In genomic region chr6:37256692-37257319, GRCh38 we compare ENCODE assay signal across 8 cellular contexts. TPM values are rescaled to one million over a fixed set of nuclear protein-coding genes. Genes with fewer than 3 reads are reported as not detected.
DNase-seq lines count a peak whose midpoint lies in the region; ATAC-seq, FAIRE-seq and TF ChIP-seq lines count a peak whose summit lies in the region.

No MANE protein-coding gene starts in this region.

- no peak for TF ChIP-seq EP300 in GM12878 (IDR thresholded peaks at IDR 0.05; ENCODE audit: borderline replicate concordance in 1 of 2, control insufficient read depth in 1 of 2, low read depth in 2 of 2, low read length in 2 of 2)

- intact Hi-C loops in GM12878 (cut with micrococcal nuclease; ENCODE audit: unreplicated experiment): no loop called here

- no peak for DNase-seq in AG04449 (ENCODE audit: low read depth, low spot score)
- DNase-seq in HFF-Myc (ENCODE audit: extremely low read depth, low read depth): no peak
- DNase-seq in GM12878 (ENCODE audit: low read depth, low spot score): no peak
- DNase-seq in NK-92 treated with Interleukin-12 subunit alpha and Interleukin-12 subunit beta, amount 100 ng/mL, for 24 hours (lab: John Stamatoyannopoulos, UW): no peak
- no peak for DNase-seq in cerebellar cortex (ENCODE audit: low spot score)
- no peak for DNase-seq in C1 segment of cervical spinal cord (lab: John Stamatoyannopoulos, UW)

- CTCF ChIA-PET in AG04449 (lab: Yijun Ruan, JAX): interaction anchor here (1.0 to 1.8 kb wide), 2 partner anchors 11 to 69 kb away, joined by 3 to 7 read pairs; no protein-coding TSS in a partner anchor
- CTCF ChIA-PET in GM12878 (lab: Yijun Ruan, JAX): interaction anchor here (1.0 to 2.0 kb wide), 3 partner anchors 49 to 58 kb away, joined by 3 to 7 read pairs (median 5); no protein-coding TSS in a partner anchor

- ATAC-seq in GM12878: no peak
- no peak for ATAC-seq in GM21825 (IDR thresholded peaks at IDR 0.05; ENCODE audit: unreplicated experiment)

- H3K27ac ChIP-seq in GM12878 (ENCODE audit: control insufficient read depth, insufficient read depth) (no peak overlapping the region), mesodermal cell (ENCODE audit: low read depth, low read length, severe bottlenecking) (no peak overlapping the region)

- RAD21 ChIA-PET in GM12878 (lab: Charles Lee; ENCODE audit: unreplicated experiment): interaction anchor here (1.3 to 1.7 kb wide), 3 partner anchors 14 to 85 kb away, joined by 5 to 6 read pairs (median 5); no protein-coding TSS in a partner anchor

- H3K9me3 ChIP-seq in GM12878 (replicated peaks; ENCODE audit: control insufficient read depth, insufficient read depth, low read length) (no peaks in the 10 kb centered on the region), mesodermal cell (ENCODE audit: control insufficient read depth, low read length) (no peaks in the 10 kb centered on the region)

- TF ChIP-seq POLR2A in GM12878 (IDR thresholded peaks at IDR 0.05; ENCODE audit: low read depth, low read length): no peak

- peak overlapping the region; percentile 78 for H3K4me2 ChIP-seq in GM12878 (ENCODE audit: control insufficient read depth, insufficient read depth)

- POLR2A ChIA-PET in AG04449 (lab: Yijun Ruan, JAX): interaction anchor here (1.4 to 2.1 kb wide), 2 partner anchors 11 to 14 kb away, joined by 7 to 11 read pairs; no protein-coding TSS in a partner anchor
- POLR2A ChIA-PET in GM12878 (lab: Charles Lee): interaction anchor here (0.6 to 1.6 kb wide), 10 partner anchors 8 to 271 kb away, joined by 3 to 8 read pairs (median 4); partner anchors contain the start of gene MTCH1

- SMC1A ChIA-PET in GM12878 (lab: Charles Lee; ENCODE audit: uncharacterized antibody, unreplicated experiment): interaction anchor here (1.1 to 1.5 kb wide), 6 partner anchors 8 to 86 kb away, joined by 3 to 5 read pairs (median 4); partner anchors contain the start of gene PIM1

- no peak for FAIRE-seq in GM12878 (lab: Jason Lieb, UNC)

- peak overlapping the region; percentile 60 for H2AFZ ChIP-seq in GM12878 (ENCODE audit: control insufficient read depth, low read depth, low read length)

- no peaks in the 10 kb centered on the region; the same call in 1 of the 2 replicates for H4K20me1 ChIP-seq in GM12878 (ENCODE audit: control insufficient read depth, insufficient read depth)

- peak overlapping the region; percentile 93 for H3K4me3 ChIP-seq in AG04449 (ENCODE audit: low read depth, low read length)
- peak overlapping the region; percentile 99 for H3K4me3 ChIP-seq in HFF-Myc (replicated peaks; ENCODE audit: low read depth, low read length)
- peak overlapping the region; percentile 84; the same call in 1 of the 2 replicates for H3K4me3 ChIP-seq in GM12878
- peak overlapping the region; percentile 94 for H3K4me3 ChIP-seq in mesodermal cell (ENCODE audit: extremely low read depth, insufficient read depth, low read length, poor library complexity, severe bottlenecking)

- TF ChIP-seq CTCF in AG04449 (IDR thresholded peaks at IDR 0.05; ENCODE audit: insufficient read depth, low read length, missing control alignments) (no peak), HFF-Myc (IDR thresholded peaks at IDR 0.05; ENCODE audit: low read depth, low read length, missing control alignments) (no peak), GM12878 (IDR thresholded peaks at IDR 0.05 in 2 of 3, conservative IDR thresholded peaks at IDR 0.05 in 1 of 3; ENCODE audit: control insufficient read depth in 2 of 3, extremely low read depth in 1 of 3, insufficient read depth in 1 of 3, low read depth in 3 of 3, low read length in 3 of 3) (no peak)

- H3K27me3 ChIP-seq in GM12878 (replicated peaks in 1 of 2; ENCODE audit: control insufficient read depth in 2 of 2, insufficient read depth in 2 of 2, low read length in 1 of 2): no peaks in the 10 kb centered on the region

- peaks cover 11% of the 10 kb centered on the region for H3K4me1 ChIP-seq in GM12878 (ENCODE audit: control insufficient read depth, insufficient read depth, low read length)
- peaks cover 6% of the 10 kb centered on the region for H3K4me1 ChIP-seq in mesodermal cell (ENCODE audit: control insufficient read depth, insufficient read depth, low read length, poor library complexity, severe bottlenecking)

- 59% methylated on average over 12 of the region's 12 CpGs for WGBS in GM12878 (ENCODE audit: insufficient coverage, insufficient replicate concordance, low lambda C conversion rate, missing lambda C conversion rate)
- 75% methylated on average over 7 of the region's 12 CpGs; no CpG with 5 or more reads in 1 of the 2 experiments for WGBS in mesodermal cell (ENCODE audit: insufficient coverage in 2 of 2), 2 experiments

- in situ Hi-C loops in GM12878 (cut with MboI): no loop called here

- H3K36me3 ChIP-seq in GM12878 (ENCODE audit: control insufficient read depth in 2 of 2, insufficient read depth in 2 of 2, low read length in 1 of 2) (no peaks in the 10 kb centered on the region), mesodermal cell (ENCODE audit: control insufficient read depth, insufficient read depth, low read length) (no peaks in the 10 kb centered on the region)

- TF ChIP-seq RAD21 in GM12878 (IDR thresholded peaks at IDR 0.05; ENCODE audit: insufficient read depth, low read depth, low read length): no peak

- BruUV-seq in GM12878 (replicated peaks; lab: Mats Ljungman, UMichigan): TSS peak; percentile 53

- peaks cover 35% of the 10 kb centered on the region for H3K79me2 ChIP-seq in GM12878 (ENCODE audit: control insufficient read depth, insufficient read depth, low read length)

- no peak overlapping the region for H3K9ac ChIP-seq in GM12878 (ENCODE audit: control insufficient read depth, insufficient read depth, low read length)

TF ChIP-seq in GM12878, 131 proteins besides CTCF, POLR2A, EP300 and RAD21:
- no peak for TF ChIP-seq MEF2A (IDR thresholded peaks at IDR 0.05; ENCODE audit: insufficient read depth, low read depth, low read length)
- no peak for TF ChIP-seq STAT1 (conservative IDR thresholded peaks at IDR 0.05)
- TF ChIP-seq NFIC (IDR thresholded peaks at IDR 0.05; ENCODE audit: low read depth, low read length): no peak
- TF ChIP-seq SMARCA5 (IDR thresholded peaks at IDR 0.05): no peak

RNA-seq across cellular contexts. Expression of gene TBC1D22B, which starts 0.8 kb away (rescaled TPM):
- 15.8 and 16.4 TPM in 2 replicates for total RNA-seq in GM12878 (2013; cell fraction: nucleolus; rRNA removed)
- total RNA-seq in GM12878 (2014; rRNA removed) (11.9 and 13.0 TPM in 2 replicates), GM12878 (2014; rRNA removed; fragmentation: Illumina TruSeq; extraction: Trizol) (9.5 and 9.9 TPM in 2 replicates), GM12878 (2021) (14.9 and 15.2 TPM in 2 replicates)
- polyA plus RNA-seq in GM12878 (2011; ENCODE audit: low read depth): 6.8 TPM
- polyA plus RNA-seq in GM12878 (2011; rRNA removed) (7.0 and 7.5 TPM in 2 replicates), GM12878 (2014; fragmentation: Illumina TruSeq; extraction: Trizol) (18.2 and 18.7 TPM in 2 replicates), GM12878 (2014; fragmentation: Nextera tagmentation; extraction: Ambion mirVana) (1 to 10 TPM; 3.4 to 3.7 TPM), GM12878 (2014; rRNA removed) (14.2 and 15.8 TPM in 2 replicates), GM12878 (2016; fragmentation: Nextera tagmentation; extraction: Ambion mirVana) (10 to 100 TPM; 15.4 to 17.7 TPM)
- 8.5 and 11.0 TPM in 2 replicates for polyA plus RNA-seq in GM12878 (2011; cell fraction: cytosol; rRNA removed)
- polyA plus RNA-seq in GM12878 (2011; cell fraction: nucleus; rRNA removed): 10.4 and 10.6 TPM in 2 replicates
- 7.1 and 7.4 TPM in 2 replicates for polyA plus RNA-seq in GM12878 (2012)
- polyA minus RNA-seq in GM12878 (2011; rRNA and poly(A)+ RNA removed): 5.8 and 6.3 TPM in 2 replicates
- polyA minus RNA-seq in GM12878 (2011; cell fraction: cytosol; rRNA and poly(A)+ RNA removed): 3.1 and 3.5 TPM in 2 replicates
- polyA minus RNA-seq in GM12878 (2011; cell fraction: nucleus; rRNA and poly(A)+ RNA removed): 5.1 and 8.1 TPM in 2 replicates
- 11.2 TPM for polyA plus RNA-seq in mesodermal cell (2013, experiment 1 of 2)
- 9.9 TPM for polyA plus RNA-seq in mesodermal cell (2013, experiment 2 of 2)

RNA-seq across cellular contexts. Expression of gene TMEM217, which starts 1.1 kb away (rescaled TPM):
- total RNA-seq in GM12878 (2013; cell fraction: nucleolus; rRNA removed): 2.4 and 3.3 TPM in 2 replicates
- 2.5 and 3.1 TPM in 2 replicates for total RNA-seq in GM12878 (2014; rRNA removed)
- total RNA-seq in GM12878 (2014; rRNA removed; fragmentation: Illumina TruSeq; extraction: Trizol): 1.8 and 2.1 TPM in 2 replicates
- total RNA-seq in GM12878 (2021): 1.6 and 1.9 TPM in 2 replicates
- 1.7 TPM for polyA plus RNA-seq in GM12878 (2011; ENCODE audit: low read depth)
- polyA plus RNA-seq in GM12878 (2011; rRNA removed): 4.0 and 4.5 TPM in 2 replicates
- 2.3 and 2.7 TPM in 2 replicates for polyA plus RNA-seq in GM12878 (2011; cell fraction: cytosol; rRNA removed)
- 2.6 and 3.4 TPM in 2 replicates for polyA plus RNA-seq in GM12878 (2011; cell fraction: nucleus; rRNA removed)
- 0.84 and 2.1 TPM in 2 replicates for polyA plus RNA-seq in GM12878 (2012)
- polyA plus RNA-seq in GM12878 (2014; fragmentation: Illumina TruSeq; extraction: Trizol): 1.9 and 2.5 TPM in 2 replicates
- polyA plus RNA-seq in GM12878 (2014; fragmentation: Nextera tagmentation; extraction: Ambion mirVana): 1 to 10 TPM; 1.3 to 2.1 TPM
- 1.9 and 2.4 TPM in 2 replicates for polyA plus RNA-seq in GM12878 (2014; rRNA removed)
- polyA plus RNA-seq in GM12878 (2016; fragmentation: Nextera tagmentation; extraction: Ambion mirVana): 1 to 10 TPM; 2.5 to 2.8 TPM
- polyA minus RNA-seq in GM12878 (2011; rRNA and poly(A)+ RNA removed): 2.1 and 5.3 TPM in 2 replicates
- polyA minus RNA-seq in GM12878 (2011; cell fraction: cytosol; rRNA and poly(A)+ RNA removed): 1.6 and 2.4 TPM in 2 replicates
- 2.1 and 4.0 TPM in 2 replicates for polyA minus RNA-seq in GM12878 (2011; cell fraction: nucleus; rRNA and poly(A)+ RNA removed)
- polyA plus RNA-seq in mesodermal cell (2013, experiment 1 of 2): 0.92 TPM
- 1.2 TPM for polyA plus RNA-seq in mesodermal cell (2013, experiment 2 of 2)
